In genomic region chr7:139730746-139731612, GRCh38 we compare ENCODE assay signal across 8 cellular contexts. TPM values are rescaled to one million over a fixed set of nuclear protein-coding genes. Genes with fewer than 3 reads are reported as not detected.
DNase-seq lines count a peak whose midpoint lies in the region; ATAC-seq and TF ChIP-seq lines count a peak whose summit lies in the region.

No MANE protein-coding gene starts in this region.

- H3K27me3 ChIP-seq in heart left ventricle, result no peaks in the 10 kb centered on the region
- no peaks in the 10 kb centered on the region for H3K27me3 ChIP-seq in H9 (ENCODE audit: insufficient read depth, low read length)

- no peaks in the 10 kb centered on the region for H3K79me1 ChIP-seq in H9 (ENCODE audit: insufficient read depth, low read depth, low read length, poor library complexity, severe bottlenecking)

- H3K4me1 Mint-ChIP-seq in H9, result peaks cover 23% of the 10 kb centered on the region in 2 experiments

- H3K4me3 ChIP-seq in heart left ventricle, result peak overlapping the region in 3 of 12 donors; percentile 6 to 19 (median 9)

- H4K91ac ChIP-seq in H9 (ENCODE audit: insufficient read length, low read depth, low read length), result no peak overlapping the region

- H3K36me3 ChIP-seq in heart left ventricle, result peaks cover 0 to 6% (median 0%) of the 10 kb centered on the region in 9 donors

- no peaks in the 10 kb centered on the region for H4K20me1 ChIP-seq in H9 (ENCODE audit: control insufficient read depth, insufficient read depth, insufficient read length)

- no peaks in the 10 kb centered on the region; a peak in 1 of 5 replicates for H3K9me3 Mint-ChIP-seq in H9

- no peak overlapping the region for H2AFZ ChIP-seq in H9 (ENCODE audit: low read length)

- TF ChIP-seq POLR2A in heart left ventricle (IDR thresholded peaks at IDR 0.05), result no peak

- peak; percentile 33 for DNase-seq in NCI-H748 (lab: John Stamatoyannopoulos, UW; ENCODE audit: unreplicated experiment)
- DNase-seq in NCI-H748 treated with DMSO at 0.1 percent for 48 hours (lab: John Stamatoyannopoulos, UW), result no peak
- DNase-seq in activated CD4-positive, alpha-beta T cell treated with anti-CD3 and anti-CD28 coated beads, Interleukin-2, amount 50 U/mL, for 1 hour, result peak; percentile 33
- peak in 4 of 5 donors; percentile 68 to 80 (median 79) for DNase-seq in heart left ventricle
- DNase-seq in substantia nigra (lab: John Stamatoyannopoulos, UW), result no peak
- no peak for DNase-seq in NCI-H446 (lab: John Stamatoyannopoulos, UW)
- DNase-seq in H9, result no peak

- H3K79me2 ChIP-seq in H9 (ENCODE audit: insufficient read depth, low read length), result no peaks in the 10 kb centered on the region

- H4K5ac ChIP-seq in H9 (ENCODE audit: insufficient read length, low read depth, low read length), result no peak overlapping the region

- no peak overlapping the region for H3K14ac ChIP-seq in H9 (ENCODE audit: insufficient read depth, low read length)

- no peak overlapping the region for H3K4me3 Mint-ChIP-seq in H9

- no peak overlapping the region for H3T11ph ChIP-seq in H9 (ENCODE audit: low read length)

- no peak overlapping the region for H2BK20ac ChIP-seq in H9 (ENCODE audit: low read depth, low read length, poor library complexity, severe bottlenecking)

- no peaks in the 10 kb centered on the region for H3K23me2 ChIP-seq in H9 (ENCODE audit: insufficient read length, low read depth, low read length, poor library complexity, severe bottlenecking)

- no peak overlapping the region for H3K23ac ChIP-seq in H9 (ENCODE audit: insufficient read length, low read depth, low read length)

- no peak overlapping the region for H3K18ac ChIP-seq in H9 (ENCODE audit: insufficient read length, low read depth, low read length)

- no peak overlapping the region for H3K4ac ChIP-seq in H9 (ENCODE audit: low read depth, low read length)

- intact Hi-C loops in heart left ventricle (cut with DNase I), result loop anchor here in 3 of 10 donors (1.0 to 5.0 kb wide), 5 partner anchors 39 to 82 kb away; partner anchors contain the start of gene HIPK2 (in 1 of the 3)

- WGBS in heart left ventricle, 4 donors, result 29 to 32% (median 30%) methylated on average over 15 of the region's 15 CpGs
- no CpG with 5 or more reads among the region's 15 CpGs for WGBS in H9 (ENCODE audit: extremely low coverage, insufficient read length, low lambda C conversion rate)

- H2BK120ac ChIP-seq in H9 (ENCODE audit: low read depth, low read length, poor library complexity, severe bottlenecking), result no peak overlapping the region

- H3K4me1 ChIP-seq in heart left ventricle, result peaks cover 40 to 96% (median 82%) of the 10 kb centered on the region in 12 donors
- H3K4me1 ChIP-seq in H9 (ENCODE audit: insufficient read depth, low read length), result no peaks in the 10 kb centered on the region; the same call in 1 of the 2 replicates

- no peak overlapping the region for H2BK15ac ChIP-seq in H9 (ENCODE audit: low read depth, low read length)

- H3K9me3 ChIP-seq in heart left ventricle (no peaks in the 10 kb centered on the region), H9 (ENCODE audit: control insufficient read depth, low read depth, low read length) (no peaks in the 10 kb centered on the region)

- H2BK5ac ChIP-seq in H9 (ENCODE audit: insufficient read length, low read length), result no peak overlapping the region

- H2BK12ac ChIP-seq in H9 (ENCODE audit: insufficient read length, low read depth, low read length), result no peak overlapping the region

- no peak overlapping the region for H3K56ac ChIP-seq in H9 (ENCODE audit: insufficient read length, low read depth, low read length)

- H3K27ac Mint-ChIP-seq in H9, result no peak overlapping the region

- ATAC-seq in HG03342 (IDR thresholded peaks at IDR 0.05; ENCODE audit: unreplicated experiment) (peak; percentile 84), heart left ventricle (peak; percentile 22 to 60 (median 43))

- TF ChIP-seq CTCF in heart left ventricle (IDR thresholded peaks at IDR 0.05), result no peak
- no peak for TF ChIP-seq CTCF in H9 (conservative IDR thresholded peaks at IDR 0.05)

- no peak overlapping the region for H3K4me2 ChIP-seq in H9 (ENCODE audit: insufficient read depth, insufficient read length, low read length)

- no peaks in the 10 kb centered on the region for H3K27me3 Mint-ChIP-seq in H9 (ENCODE audit: low read depth)

- H3K27ac ChIP-seq in heart left ventricle, result peak overlapping the region; percentile 76 to 97 (median 91)
- peak overlapping the region; percentile 82 for H3K27ac ChIP-seq in substantia nigra (ENCODE audit: low read depth, low read length, poor library complexity, severe bottlenecking)
- H3K27ac ChIP-seq in H9 (ENCODE audit: insufficient read length, low read depth, low read length), result no peak overlapping the region

- H2AK5ac ChIP-seq in H9 (ENCODE audit: insufficient read length, low read length), result no peak overlapping the region

- H4K8ac ChIP-seq in H9 (replicated peaks; ENCODE audit: insufficient read length, low read depth, low read length), result no peak overlapping the region

- no peak overlapping the region for H3K9ac ChIP-seq in H9 (ENCODE audit: extremely low read depth, insufficient read length, low read length)

- peaks cover 3 to 16% (median 5%) of the 10 kb centered on the region in 3 experiments; a peak in 5 of 7 replicates for H3K36me3 Mint-ChIP-seq in H9 (ENCODE audit: insufficient read depth in 1 of 3, low read depth in 3 of 3)

RNA-seq across cellular contexts. Expression of gene HIPK2, which starts 46.8 kb away (rescaled TPM):
- total RNA-seq in heart left ventricle (100 to 1,000 TPM; 102 to 244 (median 143) TPM), H9 (2021) (19.0 and 21.9 TPM in 2 replicates)
- polyA plus RNA-seq in heart left ventricle, result 100 to 1,000 TPM in 1 of 2 donors, 10 to 100 TPM in 1; 43.2 to 205 TPM

Comparison
In these comparisons a context has a peak if more than half of its experiments do, and no peak if none do; other contexts are left out.
1. DNase-seq: peak in NCI-H748 (single experiment), activated CD4-positive, alpha-beta T cell treated with anti-CD3 and anti-CD28 coated beads, Interleukin-2, amount 50 U/mL, for 1 hour (single experiment) and heart left ventricle (4 of 5); none in NCI-H748 treated with DMSO at 0.1 percent for 48 hours (single experiment), substantia nigra (0 of 49), NCI-H446 (0 of 2) and H9 (single experiment).